ENCODE assay signal across 1 cellular context in genomic region chr2:219493086-219493485, GRCh38.
TF ChIP-seq lines count a peak whose summit lies in the region.

No MANE protein-coding gene starts in this region.

TF ChIP-seq in IMR-90, 13 proteins besides CTCF, POLR2A, EP300 and RAD21:
- TF ChIP-seq BHLHE40 (IDR thresholded peaks at IDR 0.05; ENCODE audit: low read depth, low read length) (no peak), FOS (IDR thresholded peaks at IDR 0.05; ENCODE audit: low read depth, low read length) (no peak), NFE2L2 (IDR thresholded peaks at IDR 0.05; ENCODE audit: low read depth, low read length) (no peak), CHD1 (IDR thresholded peaks at IDR 0.05; ENCODE audit: low read depth, low read length) (no peak), SMC3 (IDR thresholded peaks at IDR 0.05; ENCODE audit: low read depth, low read length) (no peak), RCOR1 (IDR thresholded peaks at IDR 0.05; ENCODE audit: insufficient replicate concordance, low read length) (no peak), MAFK (IDR thresholded peaks at IDR 0.05; ENCODE audit: low read depth, low read length) (no peak), CEBPB (IDR thresholded peaks at IDR 0.05; ENCODE audit: low read depth, low read length) (no peak), RFX5 (IDR thresholded peaks at IDR 0.05; ENCODE audit: low read depth, low read length) (no peak), USF2 (IDR thresholded peaks at IDR 0.05; ENCODE audit: low read depth, low read length) (no peak), MAZ (IDR thresholded peaks at IDR 0.05; ENCODE audit: borderline replicate concordance, low read depth, low read length) (no peak), ELK1 (IDR thresholded peaks at IDR 0.05; ENCODE audit: borderline replicate concordance, low read depth, low read length) (no peak), MXI1 (IDR thresholded peaks at IDR 0.05; ENCODE audit: borderline replicate concordance, low read depth, low read length) (no peak)
